Comparison of ENCODE assay signal across 8 cellular contexts in genomic region chr2:205684871-205685313, GRCh38. TPM values are rescaled to one million over a fixed set of nuclear protein-coding genes. Genes with fewer than 3 reads are reported as not detected.
DNase-seq lines count a peak whose midpoint lies in the region; ATAC-seq, FAIRE-seq and TF ChIP-seq lines count a peak whose summit lies in the region.

No MANE protein-coding gene starts in this region.

- H3K9ac ChIP-seq in IMR-90 (ENCODE audit: low read depth, low read length) (peak overlapping the region; percentile 95), iPS-18a (ENCODE audit: low read length) (peak overlapping the region; percentile 71)

- H2BK15ac ChIP-seq in IMR-90 (ENCODE audit: low read depth, low read length), result peak overlapping the region; percentile 36; the same call in 1 of the 3 replicates

- peak overlapping the region; percentile 76 for H3K18ac ChIP-seq in IMR-90 (ENCODE audit: low read depth, low read length)

- intact Hi-C loops in IMR-90 (cut with micrococcal nuclease), result loop anchor here (2.0 to 10.0 kb wide), 6 partner anchors 82 to 1138 kb away; partner anchors contain the start of gene PARD3B
- intact Hi-C loops in activated T-helper 2 cell treated with anti-CD3 and anti-CD28 coated beads, Interferon-gamma antibody, Interleukin-2, Interleukin-4, amounts not matched to agents 10 μg/mL and 5 μg/mL and 100 μg/mL, durations not matched to agents 14 hours and 24 hours and 36 hours (cut with micrococcal nuclease), result loop anchor here (2.0 to 10.0 kb wide), 8 partner anchors 16 to 1580 kb away; no protein-coding TSS in a partner anchor

- peak overlapping the region; percentile 91 for H3K23ac ChIP-seq in IMR-90 (ENCODE audit: low read depth, low read length)

- H3K27me3 Mint-ChIP-seq in activated T-helper 2 cell treated with anti-CD3 and anti-CD28 coated beads, Interferon-gamma antibody, Interleukin-2, Interleukin-4, amounts not matched to agents 10 μg/mL and 5 μg/mL and 100 μg/mL, durations not matched to agents 14 hours and 24 hours and 36 hours (ENCODE audit: low read depth), result peaks cover 45% of the 10 kb centered on the region

- in situ Hi-C loops in IMR-90 (cut with MboI; ENCODE audit: low sequenced_read_pairs), result loop anchor here (5.0 to 25.0 kb wide), 5 partner anchors 47 to 1148 kb away; partner anchors contain the start of gene PARD3B

- peak overlapping the region; percentile 33; the same call in 1 of the 2 replicates for H2BK20ac ChIP-seq in IMR-90 (ENCODE audit: low read depth, low read length)

- no peak overlapping the region; the same call in 1 of the 2 replicates for H3K56ac ChIP-seq in IMR-90 (ENCODE audit: extremely low read depth, insufficient read depth, low read length)

- peak overlapping the region; percentile 90 for H3K27ac ChIP-seq in IMR-90 (ENCODE audit: insufficient read depth, low read length)
- no peak overlapping the region for H3K27ac ChIP-seq in iPS-18a (ENCODE audit: low read length)
- peak overlapping the region in 20 of 21 experiments; percentile 31 to 96 (median 77) for H3K27ac ChIP-seq in skin epidermis

- peak overlapping the region; percentile 79 for H2BK120ac ChIP-seq in IMR-90 (ENCODE audit: low read depth, low read length)

- dilution Hi-C loops in IMR-90 (cut with HindIII; ENCODE audit: low sequenced_read_pairs, unreplicated experiment), result no loop called here

- no peak for FAIRE-seq in D721Med (lab: Jason Lieb, UNC)

- H3K27ac Mint-ChIP-seq in activated T-helper 2 cell treated with anti-CD3 and anti-CD28 coated beads, Interferon-gamma antibody, Interleukin-2, Interleukin-4, amounts not matched to agents 10 μg/mL and 5 μg/mL and 100 μg/mL, durations not matched to agents 14 hours and 24 hours and 36 hours, result peak overlapping the region; percentile 85

- H3K9me1 ChIP-seq in IMR-90 (ENCODE audit: insufficient read depth, low read length), result 0 out of 2 replicates have a peak, but pooled peaks cover 7% of the 10 kb centered on the region

- H3K4me1 ChIP-seq in IMR-90 (ENCODE audit: control insufficient read depth, insufficient read depth, low read length) (peaks cover 12% of the 10 kb centered on the region), iPS-18a (ENCODE audit: control insufficient read depth, low read depth, low read length) (peaks cover 53% of the 10 kb centered on the region)

- H3K4ac ChIP-seq in IMR-90 (ENCODE audit: low read depth, low read length), result peak overlapping the region; percentile 69

- BruUV-seq in IMR-90 (replicated peaks; lab: Mats Ljungman, UMichigan), result no TSS peak

- DNase-seq in IMR-90 (peak; percentile 60), D721Med (ENCODE audit: insufficient read length, low spot score) (no peak), iPS-NIHi11 (ENCODE audit: low spot score) (no peak)
- no peak for DNase-seq in activated T-helper 2 cell treated with anti-CD3 and anti-CD28 coated beads, Interferon-gamma antibody, Interleukin-2, Interleukin-4, amounts not matched to agents 10 μg/mL and 5 μg/mL and 100 μg/mL, durations not matched to agents 14 hours and 24 hours and 36 hours (ENCODE audit: low spot score)

- CTCF ChIA-PET in IMR-90 (lab: Yijun Ruan, JAX), result interaction anchor here (1.2 to 2.4 kb wide), 2 partner anchors 35 to 241 kb away, joined by 3 to 9 read pairs; no protein-coding TSS in a partner anchor

- peak overlapping the region; percentile 69 for H2BK5ac ChIP-seq in IMR-90 (ENCODE audit: low read depth, low read length, poor library complexity, severe bottlenecking)

- no peaks in the 10 kb centered on the region; the same call in 1 of the 2 replicates for H4K20me1 ChIP-seq in IMR-90 (ENCODE audit: insufficient read depth, low read length)

- H2AFZ ChIP-seq in IMR-90 (replicated peaks; ENCODE audit: low read length, poor library complexity), result peak overlapping the region; percentile 90

- H4K5ac ChIP-seq in IMR-90 (ENCODE audit: low read depth, low read length), result peak overlapping the region; percentile 16

- H3K27me3 ChIP-seq in IMR-90 (ENCODE audit: control insufficient read depth, insufficient read depth, low read length) (no peaks in the 10 kb centered on the region), iPS-18a (ENCODE audit: control insufficient read depth, insufficient read depth, low read length) (peaks cover 57% of the 10 kb centered on the region)

- peak overlapping the region; percentile 72 for H4K91ac ChIP-seq in IMR-90 (ENCODE audit: insufficient read depth, low read depth, low read length)

- H3K4me1 Mint-ChIP-seq in activated T-helper 2 cell treated with anti-CD3 and anti-CD28 coated beads, Interferon-gamma antibody, Interleukin-2, Interleukin-4, amounts not matched to agents 10 μg/mL and 5 μg/mL and 100 μg/mL, durations not matched to agents 14 hours and 24 hours and 36 hours (ENCODE audit: low read depth), result peaks cover 32% of the 10 kb centered on the region

- H3K4me3 Mint-ChIP-seq in activated T-helper 2 cell treated with anti-CD3 and anti-CD28 coated beads, Interferon-gamma antibody, Interleukin-2, Interleukin-4, amounts not matched to agents 10 μg/mL and 5 μg/mL and 100 μg/mL, durations not matched to agents 14 hours and 24 hours and 36 hours (ENCODE audit: low read depth), result peak overlapping the region; percentile 87

- TF ChIP-seq POLR2A in IMR-90 (IDR thresholded peaks at IDR 0.05; ENCODE audit: low read depth, low read length), result no peak

- H3K36me3 Mint-ChIP-seq in activated T-helper 2 cell treated with anti-CD3 and anti-CD28 coated beads, Interferon-gamma antibody, Interleukin-2, Interleukin-4, amounts not matched to agents 10 μg/mL and 5 μg/mL and 100 μg/mL, durations not matched to agents 14 hours and 24 hours and 36 hours (ENCODE audit: low read depth), result peaks cover 33% of the 10 kb centered on the region

- ATAC-seq in IMR-90 (ENCODE audit: low read depth), result peak; percentile 1
- no peak for ATAC-seq in HG03439 (IDR thresholded peaks at IDR 0.05; ENCODE audit: unreplicated experiment)
- ATAC-seq in HG02885 (IDR thresholded peaks at IDR 0.05; ENCODE audit: poor library complexity, unreplicated experiment), result no peak

- POLR2A ChIA-PET in IMR-90 (lab: Charles Lee; ENCODE audit: unreplicated experiment), result interaction anchor here (0.7 kb wide), 1 partner anchor 116 kb away, joined by 3 read pairs; no protein-coding TSS in a partner anchor

- H3K36me3 ChIP-seq in IMR-90 (ENCODE audit: control insufficient read depth, insufficient read depth, low read length), result peaks cover 7% of the 10 kb centered on the region; the same call in 1 of the 2 replicates
- H3K36me3 ChIP-seq in iPS-18a (ENCODE audit: control insufficient read depth, low read depth, low read length), result no peaks in the 10 kb centered on the region

- peak overlapping the region; percentile 13; the same call in 1 of the 2 replicates for H2AK5ac ChIP-seq in IMR-90 (ENCODE audit: low read depth, low read length)

- peak overlapping the region; percentile 84 for H2AK9ac ChIP-seq in IMR-90 (replicated peaks; ENCODE audit: low read depth, low read length, poor library complexity)

- WGBS in IMR-90 (ENCODE audit: extremely low coverage in 2 of 2, insufficient read length in 1 of 2), 2 experiments, result 4% methylated on average over 5 of the region's 35 CpGs; no CpG with 5 or more reads in 1 of the 2 experiments

- H3K4me3 ChIP-seq in IMR-90 (ENCODE audit: insufficient read depth, low read depth, low read length) (peak overlapping the region; percentile 90), iPS-18a (ENCODE audit: low read length) (peak overlapping the region; percentile 73), skin epidermis (peak overlapping the region; percentile 55 to 75 (median 64))

- no peaks in the 10 kb centered on the region for H3K9me3 ChIP-seq in IMR-90 (ENCODE audit: control insufficient read depth, insufficient read depth, low read length)
- H3K9me3 ChIP-seq in iPS-18a (ENCODE audit: control insufficient read depth, low read depth, low read length), result no peaks in the 10 kb centered on the region

- peak overlapping the region; percentile 55; the same call in 1 of the 2 replicates for H3K14ac ChIP-seq in IMR-90 (replicated peaks; ENCODE audit: low read depth, low read length)

- peak overlapping the region; percentile 84 for H3K4me2 ChIP-seq in IMR-90 (ENCODE audit: low read depth, low read length)

- no peak for TF ChIP-seq RAD21 in IMR-90 (IDR thresholded peaks at IDR 0.05; ENCODE audit: low read length)

- peak overlapping the region; percentile 38 to 48; a peak in 2 of 4 replicates for H4K8ac ChIP-seq in IMR-90 (ENCODE audit: low read depth in 2 of 2, low read length in 2 of 2)

- H3K79me1 ChIP-seq in IMR-90 (ENCODE audit: low read depth in 1 of 2, low read length in 2 of 2), result peaks cover 18 to 57% of the 10 kb centered on the region in 2 experiments

- no peak for TF ChIP-seq CTCF in IMR-90 (conservative IDR thresholded peaks at IDR 0.05; ENCODE audit: low read depth, low read length)
- TF ChIP-seq CTCF in D721Med (IDR thresholded peaks at IDR 0.05; ENCODE audit: insufficient read depth, missing control alignments), result no peak

- no peaks in the 10 kb centered on the region for H3K9me3 Mint-ChIP-seq in activated T-helper 2 cell treated with anti-CD3 and anti-CD28 coated beads, Interferon-gamma antibody, Interleukin-2, Interleukin-4, amounts not matched to agents 10 μg/mL and 5 μg/mL and 100 μg/mL, durations not matched to agents 14 hours and 24 hours and 36 hours

TF ChIP-seq in IMR-90, 13 proteins besides CTCF, POLR2A, EP300 and RAD21:
- TF ChIP-seq USF2 (IDR thresholded peaks at IDR 0.05; ENCODE audit: low read depth, low read length) (no peak), FOS (IDR thresholded peaks at IDR 0.05; ENCODE audit: low read depth, low read length) (no peak), RCOR1 (IDR thresholded peaks at IDR 0.05; ENCODE audit: insufficient replicate concordance, low read length) (no peak), MAZ (IDR thresholded peaks at IDR 0.05; ENCODE audit: borderline replicate concordance, low read depth, low read length) (peak; percentile 13; the same call in 1 of the 2 replicates), CHD1 (IDR thresholded peaks at IDR 0.05; ENCODE audit: low read depth, low read length) (no peak), SMC3 (IDR thresholded peaks at IDR 0.05; ENCODE audit: low read depth, low read length) (no peak)

RNA-seq across cellular contexts. Expression of gene NRP2, which starts 2.6 kb away (rescaled TPM):
- 43.3 and 46.4 TPM in 2 replicates for total RNA-seq in IMR-90 (2012; rRNA removed)
- polyA plus RNA-seq in IMR-90 (2012; rRNA removed), result 45.2 and 51.3 TPM in 2 replicates
- polyA plus RNA-seq in IMR-90 (2012; cell fraction: cytosol; rRNA removed), result 40.6 and 48.8 TPM in 2 replicates
- 27.6 and 54.4 TPM in 2 replicates for polyA plus RNA-seq in IMR-90 (2012; cell fraction: nucleus; rRNA removed; ENCODE audit: low replicate concordance)
- total RNA-seq in activated T-helper 2 cell treated with anti-CD3 and anti-CD28 coated beads, Interferon-gamma antibody, Interleukin-2, Interleukin-4, amounts not matched to agents 10 μg/mL and 5 μg/mL and 100 μg/mL, durations not matched to agents 14 hours and 24 hours and 36 hours, result 59.9 and 61.7 TPM in 2 replicates
